1 cellular context compared by ENCODE assay signal in the genomic region with DNA sequence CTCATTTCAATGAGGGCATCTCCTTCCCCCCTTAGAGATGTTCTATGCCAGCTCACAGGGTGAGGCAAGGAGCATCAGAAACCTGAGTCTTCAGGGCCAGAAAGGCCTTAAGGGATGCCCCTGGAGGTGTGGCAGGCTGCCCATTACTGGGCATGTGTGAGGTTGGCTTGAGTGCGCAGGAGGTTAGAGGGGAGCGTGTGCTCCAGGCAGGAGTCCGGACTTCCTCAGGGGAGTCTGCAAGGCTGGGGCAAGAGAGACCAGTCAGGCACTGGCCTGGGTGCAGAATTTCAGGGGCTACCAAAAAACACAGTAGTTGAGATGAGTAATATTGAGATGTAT.
TF ChIP-seq lines count a peak whose summit lies in the region.

No MANE protein-coding gene starts in this region.

TF ChIP-seq in HepG2, 621 proteins besides CTCF, POLR2A, EP300 and RAD21:
- no peak for TF ChIP-seq RCOR2 (CRISPR knock-in tag; IDR thresholded peaks at IDR 0.05)
- no peak for TF ChIP-seq AKAP8 (CRISPR knock-in tag; IDR thresholded peaks at IDR 0.05)
- no peak for TF ChIP-seq NPAS2 (CRISPR knock-in tag; IDR thresholded peaks at IDR 0.05; ENCODE audit: borderline replicate concordance)
- TF ChIP-seq, protein P1, sequence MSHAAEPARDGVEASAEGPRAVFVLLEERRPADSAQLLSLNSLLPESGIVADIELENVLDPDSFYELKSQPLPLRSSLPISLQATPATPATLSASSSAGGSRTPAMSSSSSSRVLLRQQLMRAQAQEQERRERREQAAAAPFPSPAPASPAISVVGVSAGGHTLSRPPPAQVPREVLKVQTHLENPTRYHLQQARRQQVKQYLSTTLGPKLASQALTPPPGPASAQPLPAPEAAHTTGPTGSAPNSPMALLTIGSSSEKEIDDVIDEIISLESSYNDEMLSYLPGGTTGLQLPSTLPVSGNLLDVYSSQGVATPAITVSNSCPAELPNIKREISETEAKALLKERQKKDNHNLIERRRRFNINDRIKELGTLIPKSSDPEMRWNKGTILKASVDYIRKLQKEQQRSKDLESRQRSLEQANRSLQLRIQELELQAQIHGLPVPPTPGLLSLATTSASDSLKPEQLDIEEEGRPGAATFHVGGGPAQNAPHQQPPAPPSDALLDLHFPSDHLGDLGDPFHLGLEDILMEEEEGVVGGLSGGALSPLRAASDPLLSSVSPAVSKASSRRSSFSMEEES (CRISPR knock-in tag; IDR thresholded peaks at IDR 0.05), result no peak
